8 cellular contexts compared by ENCODE assay signal in genomic region chr4:101020956-101021355, GRCh38.
DNase-seq lines count a peak whose midpoint lies in the region; ATAC-seq and TF ChIP-seq lines count a peak whose summit lies in the region.

No MANE protein-coding gene starts in this region.

- H3K9ac ChIP-seq in BLaER1, result no peak overlapping the region

- DNase-seq in SK-MEL-5 (ENCODE audit: low read depth, low spot score) (peak; percentile 16), foreskin fibroblast (peak; percentile 32 to 58), SHP77 treated with DMSO at 0.1 percent for 48 hours (lab: John Stamatoyannopoulos, UW) (no peak), germinal center (ENCODE audit: low spot score) (no peak), DMS 273 (lab: John Stamatoyannopoulos, UW; ENCODE audit: unreplicated experiment) (no peak)

- H3K4me3 ChIP-seq in BLaER1 (no peak overlapping the region), foreskin fibroblast (ENCODE audit: low read depth in 1 of 2, low read length in 2 of 2) (no peak overlapping the region)

- H3K4me2 ChIP-seq in BLaER1, result 0 out of 2 replicates have a peak overlapping the region, but pooled peaks have one; percentile 1

- ATAC-seq in GM19025 (IDR thresholded peaks at IDR 0.05; ENCODE audit: low read depth, unreplicated experiment) (peak; percentile 37), HG03097 (IDR thresholded peaks at IDR 0.05; ENCODE audit: low FRiP score, unreplicated experiment) (peak; percentile 60)

- in situ Hi-C loops in SK-MEL-5 (cut with HindIII; ENCODE audit: low pct_unique_long_range_greater_than_20kb, low sequenced_read_pairs), result no loop called here

- no peaks in the 10 kb centered on the region for H3K9me3 ChIP-seq in BLaER1

- H4K20me1 ChIP-seq in BLaER1, result no peaks in the 10 kb centered on the region

- peaks cover 19% of the 10 kb centered on the region for H3K4me1 ChIP-seq in BLaER1

- TF ChIP-seq CTCF in foreskin fibroblast (IDR thresholded peaks at IDR 0.05; ENCODE audit: low read depth, low read length), result no peak

- H3K36me3 ChIP-seq in BLaER1, result peaks cover 12% of the 10 kb centered on the region

- no peak overlapping the region for H3K27ac ChIP-seq in BLaER1

- no peaks in the 10 kb centered on the region for H3K27me3 ChIP-seq in BLaER1

Comparison
In these comparisons a context has a peak if more than half of its experiments do, and no peak if none do; other contexts are left out.
1. DNase-seq: peak in SK-MEL-5 (single experiment) and foreskin fibroblast (2 of 2); none in SHP77 treated with DMSO at 0.1 percent for 48 hours (single experiment), germinal center (single experiment) and DMS 273 (single experiment).